ENCODE assay signal across 20 cellular contexts in the genomic region with DNA sequence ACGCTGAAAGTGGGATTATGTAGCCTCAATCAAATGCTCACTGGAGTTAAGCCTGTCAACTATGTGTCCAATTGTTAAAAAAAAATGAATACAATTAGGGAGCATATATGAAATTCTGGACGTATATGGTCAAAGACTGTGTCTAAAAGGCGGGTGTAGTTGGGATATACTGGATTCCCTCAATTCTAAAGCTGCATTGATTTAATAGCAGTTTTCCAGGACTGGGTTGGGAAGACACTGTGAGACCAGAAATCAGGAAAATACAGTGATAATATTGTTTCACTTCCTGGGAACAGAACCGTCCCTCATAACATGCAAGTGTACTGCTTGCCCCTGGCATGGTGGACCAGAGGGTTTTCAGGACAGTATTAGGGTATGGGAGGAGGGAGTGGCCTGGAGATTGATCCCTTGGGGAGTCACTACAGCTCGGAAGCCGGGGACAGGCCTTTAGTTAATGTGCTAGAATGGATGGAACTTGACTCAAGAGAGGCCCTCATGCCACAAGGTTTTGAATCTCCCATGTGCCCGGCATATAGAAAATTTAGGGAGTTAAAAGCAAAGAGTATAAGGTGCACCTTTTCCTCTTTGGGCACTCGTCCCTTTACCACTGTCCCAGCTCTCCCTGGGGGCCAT.
DNase-seq lines count a peak whose midpoint lies in the region; ATAC-seq, FAIRE-seq and TF ChIP-seq lines count a peak whose summit lies in the region.
"Had no signal": no experiment of that assay in that cellular context is flagged by ENCODE, and none has a peak within 500 bp of the region (broad histone marks: within the 10 kb centered on the region; RNA-seq: fewer than 3 reads in every experiment).

No MANE protein-coding gene starts in this region.

- CTCF ChIA-PET in HepG2 (lab: Yijun Ruan, JAX; ENCODE audit: low intra/inter-chr PET ratio, low total read pairs) = no interaction called here

- H3K36me3 ChIP-seq in liver (ENCODE audit: control insufficient read depth in 4 of 4, insufficient read depth in 3 of 4, low read depth in 1 of 4, low read length in 3 of 4) (no peaks in the 10 kb centered on the region), HepG2 (replicated peaks in 1 of 2; ENCODE audit: control insufficient read depth in 1 of 2, insufficient read depth in 2 of 2, low read length in 2 of 2) (no peaks in the 10 kb centered on the region), stomach (no peaks in the 10 kb centered on the region)
- H3K36me3 ChIP-seq: neural progenitor cell, SJCRH30, WERI-Rb-1 had no signal

- intact Hi-C loops in HepG2 (cut with micrococcal nuclease; ENCODE audit: unreplicated experiment) (no loop called here), stomach (cut with DNase I; ENCODE audit: low total_unique reads) (no loop called here)

- peaks cover 14 to 47% (median 20%) of the 10 kb centered on the region in 4 donors for H3K4me1 ChIP-seq in liver (ENCODE audit: control insufficient read depth in 4 of 4, insufficient read depth in 4 of 4, low read length in 3 of 4)
- peaks cover 76% of the 10 kb centered on the region for H3K4me1 ChIP-seq in HepG2 (ENCODE audit: insufficient read depth, low read length)
- H3K4me1 ChIP-seq in stomach = peaks cover 29 to 77% (median 61%) of the 10 kb centered on the region in 4 donors

- peaks cover 6 to 30% (median 20%) of the 10 kb centered on the region in 4 donors for H3K4me1 Mint-ChIP-seq in naive thymus-derived CD8-positive, alpha-beta T cell

- POLR2A ChIA-PET in HepG2 (lab: Yijun Ruan, JAX) = interaction anchor here (1.0 kb wide), 2 partner anchors 32 to 34 kb away, joined by 3 to 4 read pairs; no protein-coding TSS in a partner anchor
- POLR2A ChIA-PET in naive thymus-derived CD8-positive, alpha-beta T cell (lab: Charles Lee) = no interaction called here

- TF ChIP-seq CTCF in liver (IDR thresholded peaks at IDR 0.05; ENCODE audit: low read depth, low read length, missing input control) (no peak), HepG2 (CRISPR knock-in tag; IDR thresholded peaks at IDR 0.05) (no peak), stomach (IDR thresholded peaks at IDR 0.05) (no peak)

- no peak for TF ChIP-seq POLR2A in HepG2 (IDR thresholded peaks at IDR 0.05; ENCODE audit: insufficient read depth in 1 of 2, low read depth in 2 of 2, low read length in 2 of 2)
- TF ChIP-seq POLR2A in stomach (IDR thresholded peaks at IDR 0.05) = no peak

- no peaks in the 10 kb centered on the region for H3K9me3 ChIP-seq in liver (ENCODE audit: control insufficient read depth in 4 of 4, low read length in 3 of 4)
- no peaks in the 10 kb centered on the region for H3K9me3 ChIP-seq in HepG2 (ENCODE audit: low read length)
- no peaks in the 10 kb centered on the region for H3K9me3 ChIP-seq in stomach
- H3K9me3 ChIP-seq: SJCRH30 had no signal

- H3K27ac ChIP-seq in liver (ENCODE audit: low read depth in 1 of 2, low read length in 2 of 2) (peak overlapping the region; percentile 96 to 97), HepG2 (ENCODE audit: extremely low read length, insufficient read depth, low read length) (no peak overlapping the region), stomach (peak overlapping the region; percentile 7 to 90 (median 87))
- H3K27ac ChIP-seq: neural progenitor cell, SJCRH30, WERI-Rb-1 had no signal

- WGBS in liver = 67% methylated on average over 8 of the region's 8 CpGs
- 86% methylated on average over 8 of the region's 8 CpGs for WGBS in HepG2 (ENCODE audit: low lambda C conversion rate)
- 81 to 92% (median 91%) methylated on average over 8 of the region's 8 CpGs for WGBS in stomach, 5 donors

- TF ChIP-seq EP300 in HepG2 (IDR thresholded peaks at IDR 0.05; ENCODE audit: low read depth in 2 of 2, low read length in 2 of 2) (no peak), HepG2 (CRISPR knock-in tag; IDR thresholded peaks at IDR 0.05; ENCODE audit: borderline replicate concordance) (no peak), stomach (IDR thresholded peaks at IDR 0.05) (no peak)

- no peaks in the 10 kb centered on the region for H4K20me1 ChIP-seq in HepG2 (ENCODE audit: insufficient read depth, low read length)

- BruUV-seq in HepG2 (replicated peaks; lab: Mats Ljungman, UMichigan) = no TSS peak

- no peaks in the 10 kb centered on the region for H3K9me3 Mint-ChIP-seq in naive thymus-derived CD8-positive, alpha-beta T cell
- H3K9me3 Mint-ChIP-seq: activated CD4-positive, alpha-beta memory T cell treated with anti-CD3 and anti-CD28 coated beads for 36 hours; activated naive CD8-positive, alpha-beta T cell treated with anti-CD3 and anti-CD28 coated beads for 36 hours; activated T-cell treated with anti-CD3 and anti-CD28 coated beads, Interleukin-2, amount 50 U/mL, for 4 hours; CD4-positive, alpha-beta memory T cell had no signal

- in situ Hi-C loops in HepG2 (cut with HindIII; ENCODE audit: extremely low pct_ligation_motif_present, low pct_unique_long_range_greater_than_20kb) = no loop called here

- no peak overlapping the region for H2AFZ ChIP-seq in HepG2 (ENCODE audit: low read length)
- H2AFZ ChIP-seq: neural progenitor cell had no signal

- ATAC-seq in HepG2 = no peak
- ATAC-seq in naive thymus-derived CD8-positive, alpha-beta T cell = no peak
- ATAC-seq: activated T-cell treated with anti-CD3 and anti-CD28 coated beads, Interleukin-2, amount 50 U/mL, for 4 hours; esophagus mucosa; T-helper 17 cell had no signal

- H3K9ac ChIP-seq in liver (ENCODE audit: low read depth in 1 of 2, low read length in 2 of 2) (peak overlapping the region in 1 of 2 donors; percentile 60), HepG2 (ENCODE audit: insufficient read depth, low read depth, low read length) (no peak overlapping the region)
- H3K9ac ChIP-seq: neural progenitor cell had no signal

- H3K4me2 ChIP-seq in HepG2 (ENCODE audit: low read depth, low read length) = no peak overlapping the region
- H3K4me2 ChIP-seq: neural progenitor cell had no signal

- H3K4me3 ChIP-seq in liver (ENCODE audit: low read depth in 1 of 3, low read length in 3 of 3) (no peak overlapping the region), HepG2 (replicated peaks in 1 of 3; ENCODE audit: insufficient read depth in 1 of 3, low read depth in 2 of 3, low read length in 3 of 3) (no peak overlapping the region), stomach (no peak overlapping the region)
- H3K4me3 ChIP-seq: neural progenitor cell, SJCRH30 had no signal

- no peaks in the 10 kb centered on the region for H3K27me3 ChIP-seq in liver (ENCODE audit: control insufficient read depth in 4 of 4, insufficient read depth in 4 of 4, low read length in 3 of 4)
- no peaks in the 10 kb centered on the region for H3K27me3 ChIP-seq in HepG2 (ENCODE audit: control insufficient read depth in 1 of 2, insufficient read depth in 2 of 2, low read length in 2 of 2)
- no peaks in the 10 kb centered on the region for H3K27me3 ChIP-seq in stomach
- H3K27me3 ChIP-seq: neural progenitor cell, SJCRH30 had no signal

- no peaks in the 10 kb centered on the region for H3K36me3 Mint-ChIP-seq in naive thymus-derived CD8-positive, alpha-beta T cell
- H3K36me3 Mint-ChIP-seq: activated CD4-positive, alpha-beta memory T cell treated with anti-CD3 and anti-CD28 coated beads for 36 hours; activated naive CD8-positive, alpha-beta T cell treated with anti-CD3 and anti-CD28 coated beads for 36 hours; CD4-positive, alpha-beta memory T cell; neural progenitor cell had no signal

- H3K27me3 Mint-ChIP-seq in naive thymus-derived CD8-positive, alpha-beta T cell = peaks cover 0 to under 1% (median 0%) of the 10 kb centered on the region in 5 donors
- H3K27me3 Mint-ChIP-seq: activated CD4-positive, alpha-beta memory T cell treated with anti-CD3 and anti-CD28 coated beads for 36 hours; activated naive CD8-positive, alpha-beta T cell treated with anti-CD3 and anti-CD28 coated beads for 36 hours; CD4-positive, alpha-beta memory T cell; T-helper 17 cell had no signal

- TF ChIP-seq RAD21 in liver (IDR thresholded peaks at IDR 0.05) (no peak), HepG2 (CRISPR knock-in tag; IDR thresholded peaks at IDR 0.05) (no peak)

- H3K27ac Mint-ChIP-seq in naive thymus-derived CD8-positive, alpha-beta T cell = no peak overlapping the region
- H3K27ac Mint-ChIP-seq: activated CD4-positive, alpha-beta memory T cell treated with anti-CD3 and anti-CD28 coated beads for 36 hours; activated naive CD8-positive, alpha-beta T cell treated with anti-CD3 and anti-CD28 coated beads for 36 hours; T-helper 17 cell had no signal

- no peaks in the 10 kb centered on the region for H3K79me2 ChIP-seq in HepG2 (ENCODE audit: insufficient read depth, low read length)

- H3K4me3 Mint-ChIP-seq in naive thymus-derived CD8-positive, alpha-beta T cell = no peak overlapping the region
- H3K4me3 Mint-ChIP-seq: activated CD4-positive, alpha-beta memory T cell treated with anti-CD3 and anti-CD28 coated beads for 36 hours; activated naive CD8-positive, alpha-beta T cell treated with anti-CD3 and anti-CD28 coated beads for 36 hours; activated T-cell treated with anti-CD3 and anti-CD28 coated beads, Interleukin-2, amount 50 U/mL, for 4 hours; neural progenitor cell; T-helper 17 cell had no signal

- DNase-seq in HepG2 (ENCODE audit: low spot score) (no peak), mucosa of gallbladder (ENCODE audit: low spot score) (peak; percentile 5), stomach (no peak), NCI-H69 (lab: John Stamatoyannopoulos, UW) (no peak)
- no peak for DNase-seq in naive thymus-derived CD8-positive, alpha-beta T cell
- no peak for DNase-seq in activated effector memory CD4-positive, alpha-beta T cell treated with Interleukin-2 at 50 U/mL for 16 hours
- no peak for DNase-seq in NK-92 treated with Interleukin-12 subunit alpha and Interleukin-12 subunit beta, amount 100 ng/mL, for 24 hours (lab: John Stamatoyannopoulos, UW)
- DNase-seq: activated CD4-positive, alpha-beta memory T cell treated with anti-CD3 and anti-CD28 coated beads for 36 hours; activated naive CD8-positive, alpha-beta T cell treated with anti-CD3 and anti-CD28 coated beads for 36 hours; activated T-cell treated with anti-CD3 and anti-CD28 coated beads, Interleukin-2, amount 50 U/mL, for 4 hours; CD4-positive, alpha-beta memory T cell; DND-41; NCI-H1417; NCI-H524 treated with DMSO at 0.1 percent for 48 hours; SJCRH30; T-helper 17 cell; WERI-Rb-1 had no signal

- FAIRE-seq in HepG2 (lab: Jason Lieb, UNC) = no peak

TF ChIP-seq in liver, 16 proteins besides CTCF, POLR2A, EP300 and RAD21 (continues in another document):
- TF ChIP-seq HNF4A (conservative IDR thresholded peaks at IDR 0.05) (peak in 1 of 2 donors; percentile 3), EGR1 (IDR thresholded peaks at IDR 0.05; ENCODE audit: low read depth in 2 of 2) (no peak)

TF ChIP-seq in HepG2, 621 proteins besides CTCF, POLR2A, EP300 and RAD21:
- TF ChIP-seq FOXA1 (IDR thresholded peaks at IDR 0.05) (no peak), FOXA1 (CRISPR knock-in tag; IDR thresholded peaks at IDR 0.05) (no peak), ADNP (CRISPR knock-in tag; IDR thresholded peaks at IDR 0.05) (no peak), ZNF510 (CRISPR knock-in tag; IDR thresholded peaks at IDR 0.05; ENCODE audit: low read depth) (no peak)
